2 cellular contexts compared by ENCODE assay signal in the genomic region with DNA sequence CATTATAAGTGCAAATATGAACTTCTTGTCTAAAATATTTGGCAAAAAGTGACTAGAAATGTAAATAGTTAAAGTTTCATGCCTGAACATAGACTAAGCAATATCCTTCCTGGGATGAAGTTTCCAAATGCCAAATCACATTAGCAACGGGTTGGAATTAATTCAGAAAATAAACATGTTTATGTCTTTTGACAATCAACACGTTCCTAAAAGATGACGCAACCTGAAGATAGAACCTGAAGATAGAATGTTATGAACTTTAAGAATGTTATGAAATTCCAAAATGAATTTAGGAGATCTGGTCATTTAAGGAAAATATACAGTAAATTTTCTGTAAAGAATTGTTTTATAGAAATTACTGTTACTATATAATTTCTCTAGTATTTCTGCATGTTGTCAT.
TF ChIP-seq lines count a peak whose summit lies in the region.

No MANE protein-coding gene starts in this region.

TF ChIP-seq in HepG2, 621 proteins besides CTCF, POLR2A, EP300 and RAD21:
- TF ChIP-seq ZBTB3 (CRISPR knock-in tag; IDR thresholded peaks at IDR 0.05; ENCODE audit: borderline replicate concordance, low read depth) = no peak
- TF ChIP-seq CEBPB (IDR thresholded peaks at IDR 0.05; ENCODE audit: borderline replicate concordance, low read depth, low read length) = peak; percentile 47; the same call in 1 of the 2 replicates

TF ChIP-seq in K562, 482 proteins besides CTCF, POLR2A, EP300 and RAD21:
- TF ChIP-seq, protein P1, sequence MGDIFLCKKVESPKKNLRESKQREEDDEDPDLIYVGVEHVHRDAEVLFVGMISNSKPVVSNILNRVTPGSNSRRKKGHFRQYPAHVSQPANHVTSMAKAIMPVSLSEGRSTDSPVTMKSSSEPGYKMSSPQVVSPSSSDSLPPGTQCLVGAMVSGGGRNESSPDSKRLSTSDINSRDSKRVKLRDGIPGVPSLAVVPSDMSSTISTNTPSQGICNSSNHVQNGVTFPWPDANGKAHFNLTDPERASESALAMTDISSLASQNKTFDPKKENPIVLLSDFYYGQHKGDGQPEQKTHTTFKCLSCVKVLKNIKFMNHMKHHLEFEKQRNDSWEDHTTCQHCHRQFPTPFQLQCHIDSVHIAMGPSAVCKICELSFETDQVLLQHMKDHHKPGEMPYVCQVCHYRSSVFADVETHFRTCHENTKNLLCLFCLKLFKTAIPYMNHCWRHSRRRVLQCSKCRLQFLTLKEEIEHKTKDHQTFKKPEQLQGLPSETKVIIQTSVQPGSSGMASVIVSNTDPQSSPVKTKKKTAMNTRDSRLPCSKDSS (IDR thresholded peaks at IDR 0.05; ENCODE audit: low read depth, partially characterized antibody) = no peak
- TF ChIP-seq CREM (IDR thresholded peaks at IDR 0.05; ENCODE audit: low read depth) (no peak), MAFF (IDR thresholded peaks at IDR 0.05; ENCODE audit: low read length) (no peak), CBX3 (IDR thresholded peaks at IDR 0.05; ENCODE audit: borderline replicate concordance in 1 of 2, low read length in 2 of 2) (no peak), TEAD1 (CRISPR knock-in tag; IDR thresholded peaks at IDR 0.05) (no peak), CEBPG (CRISPR knock-in tag; IDR thresholded peaks at IDR 0.05) (no peak), CEBPG (tag; conservative IDR thresholded peaks at IDR 0.05 in 1 of 2, IDR thresholded peaks at IDR 0.05 in 1 of 2) (peak; percentile 78 to 81), ZBTB7A (IDR thresholded peaks at IDR 0.05; ENCODE audit: borderline replicate concordance, control insufficient read depth, low read depth, low read length) (no peak), ATF7 (IDR thresholded peaks at IDR 0.05) (no peak), MEIS2 (IDR thresholded peaks at IDR 0.05; ENCODE audit: partially characterized antibody) (no peak), CEBPB (tag; IDR thresholded peaks at IDR 0.05) (peak; percentile 92), ZNF780A (CRISPR knock-in tag; IDR thresholded peaks at IDR 0.05) (no peak), TARDBP (IDR thresholded peaks at IDR 0.05) (no peak)
- TF ChIP-seq, protein P2, sequence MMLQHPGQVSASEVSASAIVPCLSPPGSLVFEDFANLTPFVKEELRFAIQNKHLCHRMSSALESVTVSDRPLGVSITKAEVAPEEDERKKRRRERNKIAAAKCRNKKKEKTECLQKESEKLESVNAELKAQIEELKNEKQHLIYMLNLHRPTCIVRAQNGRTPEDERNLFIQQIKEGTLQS (IDR thresholded peaks at IDR 0.05) = peak; percentile 75
- TF ChIP-seq, protein P2 (CRISPR knock-in tag; conservative IDR thresholded peaks at IDR 0.05) = no peak
- TF ChIP-seq, protein P3, sequence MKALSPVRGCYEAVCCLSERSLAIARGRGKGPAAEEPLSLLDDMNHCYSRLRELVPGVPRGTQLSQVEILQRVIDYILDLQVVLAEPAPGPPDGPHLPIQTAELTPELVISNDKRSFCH (CRISPR knock-in tag; IDR thresholded peaks at IDR 0.05) = no peak
- TF ChIP-seq, protein P3 (tag; IDR thresholded peaks at IDR 0.05) = no peak
- TF ChIP-seq, protein P4, sequence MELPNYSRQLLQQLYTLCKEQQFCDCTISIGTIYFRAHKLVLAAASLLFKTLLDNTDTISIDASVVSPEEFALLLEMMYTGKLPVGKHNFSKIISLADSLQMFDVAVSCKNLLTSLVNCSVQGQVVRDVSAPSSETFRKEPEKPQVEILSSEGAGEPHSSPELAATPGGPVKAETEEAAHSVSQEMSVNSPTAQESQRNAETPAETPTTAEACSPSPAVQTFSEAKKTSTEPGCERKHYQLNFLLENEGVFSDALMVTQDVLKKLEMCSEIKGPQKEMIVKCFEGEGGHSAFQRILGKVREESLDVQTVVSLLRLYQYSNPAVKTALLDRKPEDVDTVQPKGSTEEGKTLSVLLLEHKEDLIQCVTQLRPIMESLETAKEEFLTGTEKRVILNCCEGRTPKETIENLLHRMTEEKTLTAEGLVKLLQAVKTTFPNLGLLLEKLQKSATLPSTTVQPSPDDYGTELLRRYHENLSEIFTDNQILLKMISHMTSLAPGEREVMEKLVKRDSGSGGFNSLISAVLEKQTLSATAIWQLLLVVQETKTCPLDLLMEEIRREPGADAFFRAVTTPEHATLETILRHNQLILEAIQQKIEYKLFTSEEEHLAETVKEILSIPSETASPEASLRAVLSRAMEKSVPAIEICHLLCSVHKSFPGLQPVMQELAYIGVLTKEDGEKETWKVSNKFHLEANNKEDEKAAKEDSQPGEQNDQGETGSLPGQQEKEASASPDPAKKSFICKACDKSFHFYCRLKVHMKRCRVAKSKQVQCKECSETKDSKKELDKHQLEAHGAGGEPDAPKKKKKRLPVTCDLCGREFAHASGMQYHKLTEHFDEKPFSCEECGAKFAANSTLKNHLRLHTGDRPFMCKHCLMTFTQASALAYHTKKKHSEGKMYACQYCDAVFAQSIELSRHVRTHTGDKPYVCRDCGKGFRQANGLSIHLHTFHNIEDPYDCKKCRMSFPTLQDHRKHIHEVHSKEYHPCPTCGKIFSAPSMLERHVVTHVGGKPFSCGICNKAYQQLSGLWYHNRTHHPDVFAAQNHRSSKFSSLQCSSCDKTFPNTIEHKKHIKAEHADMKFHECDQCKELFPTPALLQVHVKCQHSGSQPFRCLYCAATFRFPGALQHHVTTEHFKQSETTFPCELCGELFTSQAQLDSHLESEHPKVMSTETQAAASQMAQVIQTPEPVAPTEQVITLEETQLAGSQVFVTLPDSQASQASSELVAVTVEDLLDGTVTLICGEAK (IDR thresholded peaks at IDR 0.05) = no peak
- TF ChIP-seq, protein P4 (CRISPR knock-in tag; IDR thresholded peaks at IDR 0.05) = no peak
TF ChIP-seq in K562: peak in this region for 3.
